13 cellular contexts compared by ENCODE assay signal in genomic region chr13:46303743-46304385, GRCh38.
DNase-seq lines count a peak whose midpoint lies in the region; ATAC-seq and TF ChIP-seq lines count a peak whose summit lies in the region.
"Had no signal": no experiment of that assay in that cellular context is flagged by ENCODE, and none has a peak within 500 bp of the region (broad histone marks: within the 10 kb centered on the region; RNA-seq: fewer than 3 reads in every experiment).

No MANE protein-coding gene starts in this region.

- H3K27ac Mint-ChIP-seq in activated CD8-positive, alpha-beta T cell treated with anti-CD3 and anti-CD28 coated beads for 36 hours = peak overlapping the region; percentile 57
- peak overlapping the region; percentile 62 to 82 for H3K27ac Mint-ChIP-seq in natural killer cell

- peak overlapping the region; percentile 34 for H3K4me3 Mint-ChIP-seq in activated CD8-positive, alpha-beta T cell treated with anti-CD3 and anti-CD28 coated beads for 36 hours
- H3K4me3 Mint-ChIP-seq in natural killer cell = peak overlapping the region; percentile 73

- H3K79me2 ChIP-seq in DND-41 (ENCODE audit: insufficient read depth, low read length) = no peaks in the 10 kb centered on the region

- no peak overlapping the region for H3K9ac ChIP-seq in DND-41 (ENCODE audit: low read depth, low read length)

- POLR2A ChIA-PET in activated CD8-positive, alpha-beta T cell treated with anti-CD3 and anti-CD28 coated beads for 36 hours (lab: Charles Lee) = interaction anchor here (0.9 to 1.2 kb wide), 2 partner anchors 8 to 12 kb away, joined by 4 to 6 read pairs; no protein-coding TSS in a partner anchor

- H3K4me1 Mint-ChIP-seq in activated CD8-positive, alpha-beta T cell treated with anti-CD3 and anti-CD28 coated beads for 36 hours (ENCODE audit: low read depth) = peaks cover 21% of the 10 kb centered on the region
- peaks cover 27 to 29% of the 10 kb centered on the region in 2 donors for H3K4me1 Mint-ChIP-seq in natural killer cell

- H3K9me3 Mint-ChIP-seq in activated CD8-positive, alpha-beta T cell treated with anti-CD3 and anti-CD28 coated beads for 36 hours = peaks cover 17% of the 10 kb centered on the region
- H3K9me3 Mint-ChIP-seq in natural killer cell = no peaks in the 10 kb centered on the region

- intact Hi-C loops in activated CD8-positive, alpha-beta T cell treated with anti-CD3 and anti-CD28 coated beads for 36 hours (cut with micrococcal nuclease) = no loop called here
- intact Hi-C loops in natural killer cell (cut with micrococcal nuclease) = loop anchor here (1.0 kb wide), 2 partner anchors 8 to 9 kb away; no protein-coding TSS in a partner anchor

- no peaks in the 10 kb centered on the region for H3K36me3 ChIP-seq in DND-41 (ENCODE audit: insufficient read depth, low read length)
- H3K36me3 ChIP-seq: tibial nerve had no signal

- no peak for TF ChIP-seq CTCF in DND-41 (IDR thresholded peaks at IDR 0.05; ENCODE audit: borderline replicate concordance, extremely low read depth, low read length, poor library complexity, severe bottlenecking)
- no peak for TF ChIP-seq CTCF in HL-60 (IDR thresholded peaks at IDR 0.05; ENCODE audit: insufficient read depth, low read length)
- TF ChIP-seq CTCF in activated CD8-positive, alpha-beta T cell treated with anti-CD3 and anti-CD28 coated beads for 36 hours (IDR thresholded peaks at IDR 0.05) = no peak
- no peak for TF ChIP-seq CTCF in natural killer cell (IDR thresholded peaks at IDR 0.05)

- CTCF ChIA-PET in activated CD8-positive, alpha-beta T cell treated with anti-CD3 and anti-CD28 coated beads for 36 hours (lab: Charles Lee) = interaction anchor here (2.9 kb wide), 1 partner anchor 18 kb away, joined by 10 read pairs; no protein-coding TSS in a partner anchor

- ATAC-seq in DND-41 (ENCODE audit: insufficient read depth, low read depth) = peak; percentile 58
- peak; percentile 81 for ATAC-seq in activated CD8-positive, alpha-beta T cell treated with anti-CD3 and anti-CD28 coated beads for 36 hours
- ATAC-seq in natural killer cell = peak; percentile 82 to 91 (median 91)
- ATAC-seq in GM19023 (IDR thresholded peaks at IDR 0.05; ENCODE audit: unreplicated experiment) = no peak
- no peak for ATAC-seq in GM21367 (IDR thresholded peaks at IDR 0.05; ENCODE audit: unreplicated experiment)

- no peak overlapping the region for H3K4me2 ChIP-seq in DND-41 (ENCODE audit: insufficient read depth, low read length)

- no peaks in the 10 kb centered on the region for H4K20me1 ChIP-seq in DND-41 (ENCODE audit: insufficient read depth, low read length)

- H3K27me3 Mint-ChIP-seq in activated CD8-positive, alpha-beta T cell treated with anti-CD3 and anti-CD28 coated beads for 36 hours = no peaks in the 10 kb centered on the region
- no peaks in the 10 kb centered on the region for H3K27me3 Mint-ChIP-seq in natural killer cell (ENCODE audit: low read depth in 2 of 2)

- peaks cover 10% of the 10 kb centered on the region; the same call in 1 of the 2 replicates for H3K4me1 ChIP-seq in DND-41 (ENCODE audit: insufficient read depth, low read length)
- H3K4me1 ChIP-seq: tibial nerve had no signal

- H3K36me3 Mint-ChIP-seq in activated CD8-positive, alpha-beta T cell treated with anti-CD3 and anti-CD28 coated beads for 36 hours (ENCODE audit: low read depth) = peaks cover 10% of the 10 kb centered on the region
- no peaks in the 10 kb centered on the region for H3K36me3 Mint-ChIP-seq in natural killer cell

- no peak for DNase-seq in DND-41
- DNase-seq in HL-60 (ENCODE audit: low read depth in 1 of 2, low spot score in 1 of 2) = no peak
- DNase-seq in activated CD8-positive, alpha-beta T cell treated with anti-CD3 and anti-CD28 coated beads for 36 hours = no peak
- DNase-seq in natural killer cell = no peak
- DNase-seq in HuH-7.5 (ENCODE audit: low spot score) = no peak
- DNase-seq: activated CD8-positive, alpha-beta memory T cell treated with anti-CD3 and anti-CD28 coated beads, Interleukin-2, amount 50 U/mL, for 4 hours; C1 segment of cervical spinal cord; hypothalamus; NCI-H2081 treated with DMSO at 0.1 percent for 48 hours; SHP77 treated with DMSO at 0.1 percent for 48 hours had no signal

- no peak overlapping the region for H3K27ac ChIP-seq in DND-41 (ENCODE audit: low read length)
- H3K27ac ChIP-seq in HL-60 (replicated peaks) = peak overlapping the region; percentile 57
- H3K27ac ChIP-seq: tibial nerve had no signal

- peaks cover 7% of the 10 kb centered on the region for H3K9me3 ChIP-seq in DND-41 (ENCODE audit: insufficient read depth, low read length, severe bottlenecking)

- no peak overlapping the region for H3K4me3 ChIP-seq in DND-41 (ENCODE audit: low read depth in 1 of 2, low read length in 2 of 2)
- H3K4me3 ChIP-seq in HL-60 (replicated peaks; ENCODE audit: insufficient read depth, low read length) = no peak overlapping the region
- H3K4me3 ChIP-seq: tibial nerve had no signal

- no peak overlapping the region for H2AFZ ChIP-seq in DND-41 (ENCODE audit: low read depth, low read length)

- H3K27me3 ChIP-seq in DND-41 (ENCODE audit: insufficient read depth, low read length, poor library complexity) = no peaks in the 10 kb centered on the region
- H3K27me3 ChIP-seq in HL-60 (ENCODE audit: insufficient read depth, poor library complexity, severe bottlenecking) = no peaks in the 10 kb centered on the region
- H3K27me3 ChIP-seq: tibial nerve had no signal

Comparison
In these comparisons a context has a peak if more than half of its experiments do, and no peak if none do; other contexts are left out.
1. ATAC-seq: peak in DND-41 (single experiment), activated CD8-positive, alpha-beta T cell treated with anti-CD3 and anti-CD28 coated beads for 36 hours (single experiment) and natural killer cell (3 of 3); none in GM19023 (single experiment) and GM21367 (single experiment).